In the genomic region with DNA sequence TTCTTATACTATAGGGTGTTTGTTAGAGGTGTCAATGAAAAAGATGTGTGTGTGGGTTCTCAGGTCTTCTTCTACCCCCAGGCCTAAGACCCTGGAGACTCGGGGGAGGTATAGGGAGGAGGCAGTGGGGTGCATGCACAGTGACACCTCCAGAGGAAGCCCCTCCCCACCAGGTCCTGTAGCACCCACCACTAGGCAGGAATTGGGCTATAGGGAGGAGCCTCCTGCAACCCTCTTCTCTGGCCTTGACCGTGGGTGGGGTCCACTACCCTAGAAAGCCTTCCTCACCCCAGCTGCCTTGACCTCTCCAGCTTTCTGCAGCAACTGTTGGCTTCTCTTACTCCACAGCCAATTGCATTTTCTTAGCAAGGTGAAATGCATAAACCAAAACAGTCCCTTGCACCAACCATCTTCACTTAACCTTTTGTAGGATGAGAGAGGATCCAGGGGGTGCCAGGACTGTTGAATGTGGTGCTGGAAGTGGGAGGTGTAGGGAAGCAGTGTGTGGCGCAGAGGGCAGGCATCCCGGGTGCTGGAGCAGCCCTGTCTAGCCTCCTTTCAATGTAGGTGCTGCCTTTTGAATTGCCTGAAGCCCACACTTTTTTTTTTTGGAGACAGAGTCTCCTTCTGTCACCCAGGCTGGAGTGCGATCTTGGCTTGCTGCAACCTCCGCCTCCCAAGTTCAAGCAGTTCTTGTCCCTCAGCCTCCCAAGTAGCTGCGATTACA, we compare ENCODE assay signal across 8 cellular contexts.
DNase-seq lines count a peak whose midpoint lies in the region; ATAC-seq and TF ChIP-seq lines count a peak whose summit lies in the region.

No MANE protein-coding gene starts in this region.

- no peak for DNase-seq in activated CD8-positive, alpha-beta memory T cell treated with anti-CD3 and anti-CD28 coated beads, Interleukin-2, amount 10 ng/mL, durations not matched to agents 7 days and 5 days
- DNase-seq in activated CD8-positive, alpha-beta memory T cell treated with anti-CD3 and anti-CD28 coated beads, Interleukin-2, amount 50 U/mL, for 48 hours: no peak
- no peak for DNase-seq in esophagus muscularis mucosa (ENCODE audit: extremely low spot score)
- no peak for DNase-seq in substantia nigra (lab: John Stamatoyannopoulos, UW)
- no peak for DNase-seq in NCI-H187 (lab: John Stamatoyannopoulos, UW)

- H3K27ac ChIP-seq in esophagus muscularis mucosa (replicated peaks in 1 of 4) (peak overlapping the region; percentile 75 to 84 (median 82)), substantia nigra (ENCODE audit: low read depth, low read length, poor library complexity, severe bottlenecking) (peak overlapping the region; percentile 26)

- CTCF ChIA-PET in activated CD8-positive, alpha-beta memory T cell treated with anti-CD3 and anti-CD28 coated beads, Interleukin-2, amount 10 ng/mL, durations not matched to agents 7 days and 5 days (lab: Charles Lee): interaction anchor here (0.6 to 16.7 kb wide), 37 partner anchors 8 to 581 kb away, joined by 3 to 230 read pairs (median 4); a partner anchor contains a TSS

- peak overlapping the region; percentile 57 for H3K27ac Mint-ChIP-seq in activated CD8-positive, alpha-beta memory T cell treated with anti-CD3 and anti-CD28 coated beads, Interleukin-2, amount 10 ng/mL, durations not matched to agents 7 days and 5 days

- H3K9me3 Mint-ChIP-seq in activated CD8-positive, alpha-beta memory T cell treated with anti-CD3 and anti-CD28 coated beads, Interleukin-2, amount 10 ng/mL, durations not matched to agents 7 days and 5 days (ENCODE audit: low read depth): no peaks in the 10 kb centered on the region

- no peak for TF ChIP-seq EP300 in esophagus muscularis mucosa (IDR thresholded peaks at IDR 0.05)

- ATAC-seq in activated CD8-positive, alpha-beta memory T cell treated with anti-CD3 and anti-CD28 coated beads, Interleukin-2, amount 10 ng/mL, durations not matched to agents 7 days and 5 days: peak; percentile 38
- ATAC-seq in HG03175 (IDR thresholded peaks at IDR 0.05; ENCODE audit: unreplicated experiment) (peak; percentile 2), HG03520 (IDR thresholded peaks at IDR 0.05; ENCODE audit: unreplicated experiment) (no peak), HG03159 (IDR thresholded peaks at IDR 0.05; ENCODE audit: unreplicated experiment) (no peak)

- TF ChIP-seq POLR2A in esophagus muscularis mucosa (IDR thresholded peaks at IDR 0.05; ENCODE audit: low read depth): no peak

- H3K4me3 Mint-ChIP-seq in activated CD8-positive, alpha-beta memory T cell treated with anti-CD3 and anti-CD28 coated beads, Interleukin-2, amount 10 ng/mL, durations not matched to agents 7 days and 5 days: no peak overlapping the region

- no peak for TF ChIP-seq CTCF in esophagus muscularis mucosa (IDR thresholded peaks at IDR 0.05)

- peaks cover 72 to 92% (median 89%) of the 10 kb centered on the region in 4 donors for H3K4me1 ChIP-seq in esophagus muscularis mucosa

- H3K36me3 ChIP-seq in esophagus muscularis mucosa: peaks cover 9 to 27% (median 19%) of the 10 kb centered on the region in 4 donors

- H3K27me3 ChIP-seq in esophagus muscularis mucosa: no peaks in the 10 kb centered on the region

- H3K36me3 Mint-ChIP-seq in activated CD8-positive, alpha-beta memory T cell treated with anti-CD3 and anti-CD28 coated beads, Interleukin-2, amount 10 ng/mL, durations not matched to agents 7 days and 5 days: peaks cover 6% of the 10 kb centered on the region

- 81% methylated on average over 6 of the region's 7 CpGs for WGBS in esophagus muscularis mucosa

- peaks cover 31% of the 10 kb centered on the region for H3K4me1 Mint-ChIP-seq in activated CD8-positive, alpha-beta memory T cell treated with anti-CD3 and anti-CD28 coated beads, Interleukin-2, amount 10 ng/mL, durations not matched to agents 7 days and 5 days

- no peak overlapping the region for H3K4me3 ChIP-seq in esophagus muscularis mucosa

- intact Hi-C loops in esophagus muscularis mucosa (cut with DNase I): loop anchor here (1.0 to 2.0 kb wide), 2 partner anchors 63 to 145 kb away; no protein-coding TSS in a partner anchor

- no peaks in the 10 kb centered on the region for H3K27me3 Mint-ChIP-seq in activated CD8-positive, alpha-beta memory T cell treated with anti-CD3 and anti-CD28 coated beads, Interleukin-2, amount 10 ng/mL, durations not matched to agents 7 days and 5 days

- no peaks in the 10 kb centered on the region for H3K9me3 ChIP-seq in esophagus muscularis mucosa

Comparison
In these comparisons a context has a peak if more than half of its experiments do, and no peak if none do; other contexts are left out.
1. ATAC-seq: peak in activated CD8-positive, alpha-beta memory T cell treated with anti-CD3 and anti-CD28 coated beads, Interleukin-2, amount 10 ng/mL, durations not matched to agents 7 days and 5 days (single experiment) and HG03175 (single experiment); none in HG03520 (single experiment) and HG03159 (single experiment).